ENCODE assay signal across 8 cellular contexts in genomic region chr13:112587767-112588489, GRCh38. TPM values are rescaled to one million over a fixed set of nuclear protein-coding genes. Genes with fewer than 3 reads are reported as not detected.
DNase-seq lines count a peak whose midpoint lies in the region; ATAC-seq and TF ChIP-seq lines count a peak whose summit lies in the region.

TSS of gene TUBGCP3 (minus strand) at chr13:112588153. CDS start at chr13:112587980, 173 bp downstream.

- peak in 1 of 2 donors; percentile 85 for TF ChIP-seq EP300 in tibial nerve (IDR thresholded peaks at IDR 0.05)

- peaks cover 1% of the 10 kb centered on the region; the same call in 1 of the 2 replicates for H3K27me3 Mint-ChIP-seq in HFFc6 (ENCODE audit: insufficient read depth)
- no peaks in the 10 kb centered on the region for H3K27me3 Mint-ChIP-seq in activated naive CD8-positive, alpha-beta T cell treated with anti-CD3 and anti-CD28 coated beads, Interleukin-2, amount 50 U/mL, for 24 hours

- peak within 1 kb of the TSS; percentile 56 for H3K4me3 ChIP-seq in cardiac muscle cell
- H3K4me3 ChIP-seq in tibial nerve = peak within 1 kb of the TSS; percentile 95 to 99 (median 98)

- peaks cover 27% of the 10 kb centered on the region for H3K4me1 Mint-ChIP-seq in HFFc6 (ENCODE audit: low read depth)
- peaks cover 42% of the 10 kb centered on the region for H3K4me1 Mint-ChIP-seq in activated naive CD8-positive, alpha-beta T cell treated with anti-CD3 and anti-CD28 coated beads, Interleukin-2, amount 50 U/mL, for 24 hours

- 1 to 2% methylated on average over 33 to 37 of the region's 77 CpGs for WGBS in tibial nerve, 2 donors

- H3K36me3 ChIP-seq in cardiac muscle cell (no peaks in the 10 kb centered on the region), tibial nerve (no peaks in the 10 kb centered on the region)

- H3K9me3 ChIP-seq in cardiac muscle cell (ENCODE audit: low read depth) = no peaks in the 10 kb centered on the region
- no peaks in the 10 kb centered on the region for H3K9me3 ChIP-seq in tibial nerve

- H3K4me1 ChIP-seq in cardiac muscle cell (ENCODE audit: low read depth) (no peaks in the 10 kb centered on the region), tibial nerve (peaks cover 0 to 36% (median 9%) of the 10 kb centered on the region in 4 donors)

- TF ChIP-seq CTCF in HFFc6 (IDR thresholded peaks at IDR 0.05) = no peak; the same call in 1 of the 2 replicates
- no peak for TF ChIP-seq CTCF in cardiac muscle cell (IDR thresholded peaks at IDR 0.05; ENCODE audit: low read depth, low read length)
- peak in 3 of 5 experiments; percentile 12 to 66 (median 61) for TF ChIP-seq CTCF in tibial nerve (IDR thresholded peaks at IDR 0.05)

- TF ChIP-seq POLR2A in GM10847 (IDR thresholded peaks at IDR 0.05; ENCODE audit: extremely low read depth, insufficient read length) (peak; percentile 89), tibial nerve (IDR thresholded peaks at IDR 0.05) (peak; percentile 3 to 35)

- H3K36me3 Mint-ChIP-seq in HFFc6 (ENCODE audit: low read depth) = no peaks in the 10 kb centered on the region
- H3K36me3 Mint-ChIP-seq in activated naive CD8-positive, alpha-beta T cell treated with anti-CD3 and anti-CD28 coated beads, Interleukin-2, amount 50 U/mL, for 24 hours (ENCODE audit: low read depth) = no peaks in the 10 kb centered on the region

- H3K9me3 Mint-ChIP-seq in HFFc6 = no peaks in the 10 kb centered on the region
- no peaks in the 10 kb centered on the region for H3K9me3 Mint-ChIP-seq in activated naive CD8-positive, alpha-beta T cell treated with anti-CD3 and anti-CD28 coated beads, Interleukin-2, amount 50 U/mL, for 24 hours

- peak within 1 kb of the TSS; percentile 93 for H3K27ac Mint-ChIP-seq in HFFc6
- H3K27ac Mint-ChIP-seq in activated naive CD8-positive, alpha-beta T cell treated with anti-CD3 and anti-CD28 coated beads, Interleukin-2, amount 50 U/mL, for 24 hours = peak within 1 kb of the TSS; percentile 93

- H3K27me3 ChIP-seq in cardiac muscle cell (peaks cover 3% of the 10 kb centered on the region), tibial nerve (no peaks in the 10 kb centered on the region)

- DNase-seq in HFFc6 (peak; percentile 77), NCI-H1048 (lab: John Stamatoyannopoulos, UW) (peak; percentile 49), T follicular helper cell (ENCODE audit: low read depth) (peak; percentile 60), cardiac muscle cell (ENCODE audit: low read depth in 1 of 2, low spot score in 1 of 2) (peak; percentile 88 to 90), pons (ENCODE audit: low spot score) (peak; percentile 64), tibial nerve (ENCODE audit: low spot score in 2 of 2) (peak; percentile 58 to 59)
- peak; percentile 83 for DNase-seq in activated naive CD8-positive, alpha-beta T cell treated with anti-CD3 and anti-CD28 coated beads, Interleukin-2, amount 50 U/mL, for 24 hours

- H3K4me3 Mint-ChIP-seq in HFFc6 = peak within 1 kb of the TSS; percentile 94
- H3K4me3 Mint-ChIP-seq in activated naive CD8-positive, alpha-beta T cell treated with anti-CD3 and anti-CD28 coated beads, Interleukin-2, amount 50 U/mL, for 24 hours = peak within 1 kb of the TSS; percentile 93

- H3K27ac ChIP-seq in cardiac muscle cell (peak within 1 kb of the TSS; percentile 92), tibial nerve (peak within 1 kb of the TSS; percentile 89 to 99 (median 94))

- peak; percentile 79 for ATAC-seq in activated naive CD8-positive, alpha-beta T cell treated with anti-CD3 and anti-CD28 coated beads, Interleukin-2, amount 50 U/mL, for 24 hours

RNA-seq across cellular contexts. Expression of gene TUBGCP3, which starts in this region (rescaled TPM):
- 10 to 100 TPM; 16.5 to 28.5 (median 25.6) TPM for total RNA-seq in HFFc6 (2021; fragmentation: NEBNext Ultra II Directional; extraction: Animal tissue kit (Norgen Biotek cat#: 25700))
- total RNA-seq in cardiac muscle cell (9.9 and 12.9 TPM in 2 replicates), tibial nerve (10 to 100 TPM; 21.9 to 56.3 (median 29.3) TPM)
- 12.5 and 16.7 TPM in 2 replicates for polyA plus RNA-seq in cardiac muscle cell

Comparison
In these comparisons a context has a peak if more than half of its experiments do, and no peak if none do; other contexts are left out.
1. Peak in every context shown above with its lines: DNase-seq, ATAC-seq, H3K4me3 ChIP-seq and H3K27ac ChIP-seq.
2. CTCF ChIP-seq: peak in tibial nerve (3 of 5); none in HFFc6 (single experiment) and cardiac muscle cell (single experiment).